ENCODE assay signal across 17 cellular contexts in genomic region chr3:364287-364686, GRCh38.
"Had no signal": no experiment of that assay in that cellular context is flagged by ENCODE, and none has a peak within 500 bp of the region (broad histone marks: within the 10 kb centered on the region; RNA-seq: fewer than 3 reads in every experiment).

No MANE protein-coding gene starts in this region.

- H3K4me2 ChIP-seq: hepatocyte had no signal

- H2AFZ ChIP-seq: hepatocyte had no signal

- H3K27me3 Mint-ChIP-seq: naive B cell had no signal

- DNase-seq: dermis blood vessel endothelial cell; dorsolateral prefrontal cortex; effector CD4-positive, alpha-beta T cell; effector memory CD4-positive, alpha-beta T cell; foreskin keratinocyte; heart left ventricle; left cardiac atrium; left ventricle myocardium inferior; lower lobe of right lung; mesenchymal stem cell; mucosa of descending colon; naive B cell had no signal

- H3K4me1 ChIP-seq: esophagus muscularis mucosa, foreskin keratinocyte, gastroesophageal sphincter, heart left ventricle, left ventricle myocardium inferior, lower lobe of right lung had no signal

- H3K27me3 ChIP-seq: dorsolateral prefrontal cortex, esophagus muscularis mucosa, foreskin keratinocyte, gastroesophageal sphincter, heart left ventricle, hepatocyte had no signal

- ATAC-seq: foreskin keratinocyte, gastroesophageal sphincter, heart left ventricle, left cardiac atrium, lower lobe of right lung, mucosa of descending colon had no signal

- H3K27ac Mint-ChIP-seq: mesothelial cell of epicardium had no signal

- H3K79me2 ChIP-seq: hepatocyte had no signal

- H3K4me1 Mint-ChIP-seq: mesothelial cell of epicardium had no signal

- H3K4me3 Mint-ChIP-seq: mesothelial cell of epicardium, naive B cell had no signal

- H3K27ac ChIP-seq: coronary artery, dorsolateral prefrontal cortex, esophagus muscularis mucosa, foreskin keratinocyte, gastroesophageal sphincter, heart left ventricle, hepatocyte, left ventricle myocardium inferior, lower lobe of right lung had no signal

- H3K4me3 ChIP-seq: coronary artery, dorsolateral prefrontal cortex, esophagus muscularis mucosa, gastroesophageal sphincter, heart left ventricle, hepatocyte, left ventricle myocardium inferior, lower lobe of right lung, mucosa of descending colon had no signal

- H3K36me3 Mint-ChIP-seq: mesothelial cell of epicardium had no signal

- H3K9me3 ChIP-seq: esophagus muscularis mucosa, lower lobe of right lung had no signal

- H3K36me3 ChIP-seq: esophagus muscularis mucosa, gastroesophageal sphincter, heart left ventricle, left ventricle myocardium inferior, lower lobe of right lung had no signal
